In genomic region chr17:77391668-77392375, GRCh38 we compare ENCODE assay signal across 8 cellular contexts.
DNase-seq lines count a peak whose midpoint lies in the region; ATAC-seq and TF ChIP-seq lines count a peak whose summit lies in the region.

No MANE protein-coding gene starts in this region.

- WGBS in SK-N-SH (ENCODE audit: low lambda C conversion rate) = 33% methylated on average over 7 of the region's 7 CpGs

- H3K27ac Mint-ChIP-seq in CD8-positive, alpha-beta T cell = peak overlapping the region; percentile 84

- H3K9me3 ChIP-seq in CD8-positive, alpha-beta T cell (ENCODE audit: low read length) = no peaks in the 10 kb centered on the region
- H3K9me3 ChIP-seq in SK-N-SH = no peaks in the 10 kb centered on the region
- no peaks in the 10 kb centered on the region for H3K9me3 ChIP-seq in mucosa of descending colon
- no peaks in the 10 kb centered on the region for H3K9me3 ChIP-seq in upper lobe of right lung

- H3K4me3 Mint-ChIP-seq in CD8-positive, alpha-beta T cell = peak overlapping the region; percentile 54

- H3K4me1 Mint-ChIP-seq in CD8-positive, alpha-beta T cell (ENCODE audit: low read depth) = peaks cover 79% of the 10 kb centered on the region

- H3K36me3 ChIP-seq in CD8-positive, alpha-beta T cell (ENCODE audit: insufficient read depth, low read length) = no peaks in the 10 kb centered on the region
- no peaks in the 10 kb centered on the region for H3K36me3 ChIP-seq in SK-N-SH (replicated peaks in 1 of 2; ENCODE audit: control insufficient read depth in 1 of 2, insufficient read depth in 2 of 2, low read length in 1 of 2)
- no peaks in the 10 kb centered on the region for H3K36me3 ChIP-seq in mucosa of descending colon (ENCODE audit: low read depth)
- H3K36me3 ChIP-seq in upper lobe of right lung = no peaks in the 10 kb centered on the region

- H3K4me1 ChIP-seq in CD8-positive, alpha-beta T cell (ENCODE audit: insufficient read depth, low read length) = peaks cover 83% of the 10 kb centered on the region
- peaks cover 60 to 76% of the 10 kb centered on the region in 2 experiments for H3K4me1 ChIP-seq in SK-N-SH (ENCODE audit: control insufficient read depth in 1 of 2, insufficient read depth in 2 of 2, low read depth in 1 of 2, low read length in 1 of 2)
- peaks cover 54% of the 10 kb centered on the region for H3K4me1 ChIP-seq in mucosa of descending colon (ENCODE audit: low read depth)
- peaks cover 78% of the 10 kb centered on the region for H3K4me1 ChIP-seq in upper lobe of right lung

- H3K9me3 Mint-ChIP-seq in CD8-positive, alpha-beta T cell = no peaks in the 10 kb centered on the region

- DNase-seq in CD8-positive, alpha-beta T cell = peak in 4 of 7 experiments; percentile 34 to 78 (median 54)
- DNase-seq in SK-N-SH (no peak), dorsolateral prefrontal cortex (no peak), mucosa of descending colon (peak in 2 of 3 donors; percentile 51 to 60), upper lobe of right lung (no peak), 8988T (no peak), NCI-H187 (lab: John Stamatoyannopoulos, UW) (no peak)

- POLR2A ChIA-PET in CD8-positive, alpha-beta T cell (lab: Charles Lee) = interaction anchor here (0.6 to 5.5 kb wide), 14 partner anchors 9 to 60 kb away, joined by 3 to 54 read pairs (median 4); no protein-coding TSS in a partner anchor
- POLR2A ChIA-PET in SK-N-SH (lab: Yijun Ruan, JAX) = interaction anchor here (0.7 to 1.6 kb wide), 5 partner anchors 9 to 60 kb away, joined by 3 to 7 read pairs (median 3); no protein-coding TSS in a partner anchor

- H3K27ac ChIP-seq in CD8-positive, alpha-beta T cell (ENCODE audit: low read depth, low read length) = no peak overlapping the region
- H3K27ac ChIP-seq in SK-N-SH (ENCODE audit: low read depth in 2 of 2, low read length in 1 of 2) (peak overlapping the region; percentile 73 to 83), dorsolateral prefrontal cortex (peak overlapping the region in 44 of 59 donors; percentile 1 to 91 (median 56)), upper lobe of right lung (peak overlapping the region; percentile 72)

- H3K9me2 ChIP-seq in SK-N-SH = no peaks in the 10 kb centered on the region

- intact Hi-C loops in CD8-positive, alpha-beta T cell (cut with DNase I, micrococcal nuclease) = no loop called here
- intact Hi-C loops in dorsolateral prefrontal cortex (cut with DNase I) (no loop called here), mucosa of descending colon (cut with DNase I, micrococcal nuclease) (no loop called here), upper lobe of right lung (cut with DNase I) (no loop called here)

- H4K20me1 ChIP-seq in SK-N-SH (ENCODE audit: insufficient read depth) = peaks cover 12% of the 10 kb centered on the region; the same call in 1 of the 2 replicates

- H2AFZ ChIP-seq in SK-N-SH (ENCODE audit: low read depth) = no peak overlapping the region

- no peak for TF ChIP-seq CTCF in CD8-positive, alpha-beta T cell (IDR thresholded peaks at IDR 0.05)
- TF ChIP-seq CTCF in SK-N-SH (IDR thresholded peaks at IDR 0.05) (no peak), dorsolateral prefrontal cortex (IDR thresholded peaks at IDR 0.05 in 54 of 56, conservative IDR thresholded peaks at IDR 0.05 in 2 of 56; ENCODE audit: low read depth in 1 of 56, partially characterized antibody in 56 of 56) (no peak), mucosa of descending colon (IDR thresholded peaks at IDR 0.05) (no peak), upper lobe of right lung (IDR thresholded peaks at IDR 0.05) (no peak)

- peak; percentile 46 for ATAC-seq in CD8-positive, alpha-beta T cell
- ATAC-seq in mucosa of descending colon = peak; percentile 20
- ATAC-seq in upper lobe of right lung = peak; percentile 11
- no peak for ATAC-seq in GM21723 (IDR thresholded peaks at IDR 0.05; ENCODE audit: unreplicated experiment)

- peaks cover 89% of the 10 kb centered on the region for H3K79me2 ChIP-seq in SK-N-SH (ENCODE audit: insufficient read depth)

- no peak; a peak in 1 of 4 replicates for TF ChIP-seq EP300 in SK-N-SH (IDR thresholded peaks at IDR 0.05; ENCODE audit: borderline replicate concordance in 1 of 2, low read depth in 1 of 2, low read length in 1 of 2)

- peaks cover 17% of the 10 kb centered on the region for H3K36me3 Mint-ChIP-seq in CD8-positive, alpha-beta T cell

- peaks cover 15% of the 10 kb centered on the region for H3F3A ChIP-seq in SK-N-SH (replicated peaks; ENCODE audit: insufficient read depth)

- H3K9ac ChIP-seq in SK-N-SH = peak overlapping the region; percentile 46

- H3K27me3 ChIP-seq in CD8-positive, alpha-beta T cell (ENCODE audit: insufficient read depth, low read length) = no peaks in the 10 kb centered on the region
- H3K27me3 ChIP-seq in SK-N-SH (ENCODE audit: insufficient read depth) (no peaks in the 10 kb centered on the region), dorsolateral prefrontal cortex (no peaks in the 10 kb centered on the region), upper lobe of right lung (no peaks in the 10 kb centered on the region)

- CTCF ChIA-PET in CD8-positive, alpha-beta T cell (lab: Charles Lee) = interaction anchor here (0.8 to 5.7 kb wide), 12 partner anchors 9 to 67 kb away, joined by 3 to 47 read pairs (median 3); no protein-coding TSS in a partner anchor
- CTCF ChIA-PET in SK-N-SH (lab: Yijun Ruan, JAX) = interaction anchor here (0.9 to 8.9 kb wide), 8 partner anchors 8 to 61 kb away, joined by 3 to 82 read pairs (median 5); no protein-coding TSS in a partner anchor

- no peaks in the 10 kb centered on the region for H3K27me3 Mint-ChIP-seq in CD8-positive, alpha-beta T cell (ENCODE audit: low read depth)

- H3K4me3 ChIP-seq in CD8-positive, alpha-beta T cell (ENCODE audit: low read depth, low read length) = no peak overlapping the region
- H3K4me3 ChIP-seq in SK-N-SH (ENCODE audit: low read depth in 2 of 2, low read length in 1 of 2) (no peak overlapping the region), dorsolateral prefrontal cortex (no peak overlapping the region), mucosa of descending colon (no peak overlapping the region), upper lobe of right lung (no peak overlapping the region)

- H3K4me2 ChIP-seq in SK-N-SH = peak overlapping the region; percentile 70

- TF ChIP-seq RAD21 in SK-N-SH (IDR thresholded peaks at IDR 0.05; ENCODE audit: low read length) = no peak

TF ChIP-seq in SK-N-SH, 30 proteins besides CTCF, POLR2A, EP300 and RAD21:
- 0 out of 2 replicates have a peak, but pooled peaks have one; percentile 10 for TF ChIP-seq GATA2 (CRISPR knock-in tag; IDR thresholded peaks at IDR 0.05)
- peak; percentile 19; the same call in 1 of the 2 replicates for TF ChIP-seq SMC3 (IDR thresholded peaks at IDR 0.05; ENCODE audit: low read depth, low read length)
- TF ChIP-seq, protein P1, sequence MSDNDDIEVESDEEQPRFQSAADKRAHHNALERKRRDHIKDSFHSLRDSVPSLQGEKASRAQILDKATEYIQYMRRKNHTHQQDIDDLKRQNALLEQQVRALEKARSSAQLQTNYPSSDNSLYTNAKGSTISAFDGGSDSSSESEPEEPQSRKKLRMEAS (IDR thresholded peaks at IDR 0.05; ENCODE audit: low read depth) = peak; percentile 63; the same call in 1 of the 2 replicates
- no peak for TF ChIP-seq CHD2 (IDR thresholded peaks at IDR 0.05; ENCODE audit: low read length, partially characterized antibody)
- TF ChIP-seq MEF2A (IDR thresholded peaks at IDR 0.05; ENCODE audit: borderline replicate concordance, low read depth) = no peak
- TF ChIP-seq TCF12 (IDR thresholded peaks at IDR 0.05) = peak; percentile 86
- peak; percentile 79 for TF ChIP-seq NFIC (IDR thresholded peaks at IDR 0.05; ENCODE audit: borderline replicate concordance)
- TF ChIP-seq, protein P2, sequence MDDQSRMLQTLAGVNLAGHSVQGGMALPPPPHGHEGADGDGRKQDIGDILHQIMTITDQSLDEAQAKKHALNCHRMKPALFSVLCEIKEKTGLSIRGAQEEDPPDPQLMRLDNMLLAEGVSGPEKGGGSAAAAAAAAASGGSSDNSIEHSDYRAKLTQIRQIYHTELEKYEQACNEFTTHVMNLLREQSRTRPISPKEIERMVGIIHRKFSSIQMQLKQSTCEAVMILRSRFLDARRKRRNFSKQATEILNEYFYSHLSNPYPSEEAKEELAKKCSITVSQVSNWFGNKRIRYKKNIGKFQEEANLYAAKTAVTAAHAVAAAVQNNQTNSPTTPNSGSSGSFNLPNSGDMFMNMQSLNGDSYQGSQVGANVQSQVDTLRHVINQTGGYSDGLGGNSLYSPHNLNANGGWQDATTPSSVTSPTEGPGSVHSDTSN (IDR thresholded peaks at IDR 0.05) = peak; percentile 74
- TF ChIP-seq RCOR1 (IDR thresholded peaks at IDR 0.05; ENCODE audit: low read length) = 0 out of 2 replicates have a peak, but pooled peaks have one; percentile 9

Comparison
In these comparisons a context has a peak if more than half of its experiments do, and no peak if none do; other contexts are left out.
1. DNase-seq: peak in CD8-positive, alpha-beta T cell (4 of 7) and mucosa of descending colon (2 of 3); none in SK-N-SH (single experiment), dorsolateral prefrontal cortex (0 of 10), upper lobe of right lung (single experiment), 8988T (single experiment) and NCI-H187 (0 of 2).